ENCODE assay signal across 18 cellular contexts in the genomic region with DNA sequence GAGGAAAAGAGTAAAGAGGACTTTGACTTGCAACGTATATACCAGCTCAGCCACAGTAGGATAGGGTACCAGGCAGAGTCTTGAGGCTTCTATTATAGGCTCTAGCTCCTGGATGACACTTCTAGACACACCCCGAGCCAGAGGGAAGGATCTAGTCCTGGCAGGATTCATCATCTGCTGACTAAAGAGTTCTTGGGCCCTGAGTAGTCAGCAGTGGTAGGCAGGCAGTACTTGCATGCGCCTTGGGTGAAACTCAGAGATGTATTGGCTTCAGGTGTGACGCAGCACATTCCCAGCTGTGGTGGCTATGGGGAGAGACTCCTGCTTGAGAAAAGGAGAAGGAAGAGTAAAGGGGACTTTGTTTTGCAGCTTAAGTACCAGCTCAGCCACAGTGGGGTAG.
A peak's percentile ranks its signal among the peaks of the same experiment; 100 is the strongest.
DNase-seq lines count a peak whose midpoint lies in the region; ATAC-seq, FAIRE-seq and TF ChIP-seq lines count a peak whose summit lies in the region.
"Had no signal": no experiment of that assay in that cellular context is flagged by ENCODE, and none has a peak within 500 bp of the region (broad histone marks: within the 10 kb centered on the region; RNA-seq: fewer than 3 reads in every experiment).

No MANE protein-coding gene starts in this region.

- H3K4me2 ChIP-seq in mesendoderm (ENCODE audit: low read length): no peak overlapping the region
- H3K4me2 ChIP-seq: A549 had no signal

- H2BK15ac ChIP-seq in mesendoderm (replicated peaks; ENCODE audit: low read depth): no peak overlapping the region

- H3K4me1 ChIP-seq in mesendoderm (ENCODE audit: control insufficient read depth, low read depth, low read length) (no peaks in the 10 kb centered on the region), body of pancreas (no peaks in the 10 kb centered on the region)
- H3K4me1 ChIP-seq: A549, BE2C had no signal

- H2BK5ac ChIP-seq in mesendoderm (ENCODE audit: low read length): no peak overlapping the region

- no peak overlapping the region for H3K23ac ChIP-seq in mesendoderm (ENCODE audit: low read length)

- H3K9me3 ChIP-seq in body of pancreas: no peaks in the 10 kb centered on the region
- H3K9me3 ChIP-seq: A549, BE2C had no signal

- no peak overlapping the region for H3K4ac ChIP-seq in mesendoderm (ENCODE audit: low read depth, low read length)

- ATAC-seq in esophagus mucosa (peak; percentile 94), body of pancreas (no peak), HG02973 (IDR thresholded peaks at IDR 0.05; ENCODE audit: unreplicated experiment) (no peak)
- ATAC-seq: A549, HCT116 had no signal

- DNase-seq in RKO (ENCODE audit: low spot score) (peak; percentile 2), bronchial epithelial cell (ENCODE audit: low read depth) (peak; percentile 85), mesendoderm (peak; percentile 5), H54 (ENCODE audit: insufficient read length, low spot score) (no peak), body of pancreas (no peak)
- DNase-seq: BE2C; CD4-positive, alpha-beta memory T cell; DMS153; DMS79 treated with DMSO at 0.1 percent for 48 hours; EL had no signal

- no CpG with 5 or more reads among the region's 4 CpGs for WGBS in mesendoderm (ENCODE audit: extremely low coverage, insufficient coverage, low lambda C conversion rate)
- 83 to 100% methylated on average over 2 to 4 of the region's 4 CpGs for WGBS in body of pancreas, 2 donors

- H3K27me3 ChIP-seq in bronchial epithelial cell (ENCODE audit: control insufficient read depth, insufficient read depth, low read length) (no peaks in the 10 kb centered on the region), mesendoderm (ENCODE audit: insufficient read depth, low read length, poor library complexity) (no peaks in the 10 kb centered on the region), body of pancreas (no peaks in the 10 kb centered on the region)
- H3K27me3 ChIP-seq: BE2C had no signal

- TF ChIP-seq CTCF in bronchial epithelial cell (IDR thresholded peaks at IDR 0.05; ENCODE audit: insufficient read depth, low read length, severe bottlenecking): no peak
- no peak for TF ChIP-seq CTCF in body of pancreas (IDR thresholded peaks at IDR 0.05)

- no peak overlapping the region for H4K8ac ChIP-seq in mesendoderm (ENCODE audit: low read depth, low read length)

- H4K5ac ChIP-seq in mesendoderm (ENCODE audit: low read length): no peak overlapping the region

- H2AK5ac ChIP-seq in mesendoderm (ENCODE audit: low read length): no peak overlapping the region

- H3K79me1 ChIP-seq in mesendoderm (ENCODE audit: low read length): no peaks in the 10 kb centered on the region

- no peak overlapping the region for H3K4me3 ChIP-seq in bronchial epithelial cell (ENCODE audit: low read depth, low read length)
- no peak overlapping the region for H3K4me3 ChIP-seq in mesendoderm (ENCODE audit: low read length)
- H3K4me3 ChIP-seq in body of pancreas: no peak overlapping the region
- H3K4me3 ChIP-seq: A549 had no signal

- no peak overlapping the region for H3K18ac ChIP-seq in mesendoderm (ENCODE audit: low read length)

- FAIRE-seq in bronchial epithelial cell (lab: Jason Lieb, UNC): no peak
- no peak for FAIRE-seq in H54 (lab: Jason Lieb, UNC)
- FAIRE-seq: A549, D721Med, G401.6, GM12891 had no signal

- no peak overlapping the region for H2BK120ac ChIP-seq in mesendoderm (ENCODE audit: low read depth, low read length)

- intact Hi-C loops in body of pancreas (cut with DNase I): no loop called here

- H3K27ac ChIP-seq in mesendoderm (ENCODE audit: low read depth, low read length): no peak overlapping the region
- H3K27ac ChIP-seq in body of pancreas: no peak overlapping the region
- H3K27ac ChIP-seq: A549, C4-2B had no signal

- no peak overlapping the region for H3K9ac ChIP-seq in mesendoderm (ENCODE audit: low read length)

- no peak overlapping the region for H3K56ac ChIP-seq in mesendoderm (ENCODE audit: low read length)

- H3K36me3 ChIP-seq in bronchial epithelial cell (ENCODE audit: control insufficient read depth, insufficient read depth, low read length) (no peaks in the 10 kb centered on the region), mesendoderm (ENCODE audit: control insufficient read depth, insufficient read depth, low read length) (no peaks in the 10 kb centered on the region), body of pancreas (replicated peaks in 1 of 2; ENCODE audit: insufficient read depth in 1 of 2, low read depth in 2 of 2) (no peaks in the 10 kb centered on the region)
- H3K36me3 ChIP-seq: BE2C had no signal

- no peaks in the 10 kb centered on the region for H3K79me2 ChIP-seq in mesendoderm (ENCODE audit: control insufficient read depth, insufficient read depth, low read length)

- TF ChIP-seq POLR2A in H54 (IDR thresholded peaks at IDR 0.05; ENCODE audit: low read depth, low read length) (no peak), body of pancreas (IDR thresholded peaks at IDR 0.05) (no peak)

Comparison
In these comparisons a context has a peak if more than half of its experiments do, and no peak if none do; other contexts are left out.
1. DNase-seq: peak in RKO (single experiment), bronchial epithelial cell (single experiment) and mesendoderm (single experiment); none in H54 (single experiment) and body of pancreas (0 of 4).